15 cellular contexts compared by ENCODE assay signal in genomic region chr9:98329904-98330303, GRCh38.
DNase-seq lines count a peak whose midpoint lies in the region; TF ChIP-seq lines count a peak whose summit lies in the region.
"Had no signal": no experiment of that assay in that cellular context is flagged by ENCODE, and none has a peak within 500 bp of the region (broad histone marks: within the 10 kb centered on the region; RNA-seq: fewer than 3 reads in every experiment).

No MANE protein-coding gene starts in this region.

- H3K4me2 ChIP-seq in SK-N-SH: no peak overlapping the region

- no peaks in the 10 kb centered on the region for H3K9me3 Mint-ChIP-seq in HFFc6
- H3K9me3 Mint-ChIP-seq in glutamatergic neuron (ENCODE audit: unreplicated experiment): peaks cover 3% of the 10 kb centered on the region
- no peaks in the 10 kb centered on the region for H3K9me3 Mint-ChIP-seq in activated CD4-positive, alpha-beta T cell treated with anti-CD3 and anti-CD28 coated beads, Interleukin-2, amount 10 ng/mL, durations not matched to agents 7 days and 5 days
- no peaks in the 10 kb centered on the region for H3K9me3 Mint-ChIP-seq in activated T-helper 1 cell treated with anti-CD3 and anti-CD28 coated beads, Interleukin-12 subunit alpha, Interleukin-12 subunit beta, Interleukin-2, Interleukin-4 antibody, amounts not matched to agents 30 ng/mL and 10 ng/mL and 1 ng/mL, durations not matched to agents 14 hours and 24 hours and 36 hours
- H3K9me3 Mint-ChIP-seq: CD4-positive, alpha-beta T cell had no signal

- peaks cover 3% of the 10 kb centered on the region; the same call in 1 of the 2 replicates for H3K36me3 Mint-ChIP-seq in HFFc6 (ENCODE audit: low read depth)
- H3K36me3 Mint-ChIP-seq in glutamatergic neuron (ENCODE audit: unreplicated experiment): no peaks in the 10 kb centered on the region
- no peaks in the 10 kb centered on the region for H3K36me3 Mint-ChIP-seq in activated CD4-positive, alpha-beta T cell treated with anti-CD3 and anti-CD28 coated beads, Interleukin-2, amount 10 ng/mL, durations not matched to agents 7 days and 5 days (ENCODE audit: low read depth)
- H3K36me3 Mint-ChIP-seq in activated T-helper 1 cell treated with anti-CD3 and anti-CD28 coated beads, Interleukin-12 subunit alpha, Interleukin-12 subunit beta, Interleukin-2, Interleukin-4 antibody, amounts not matched to agents 30 ng/mL and 10 ng/mL and 1 ng/mL, durations not matched to agents 14 hours and 24 hours and 36 hours (ENCODE audit: low read depth): no peaks in the 10 kb centered on the region

- H3K4me3 ChIP-seq in ACC112 (ENCODE audit: low read depth, low read length) (no peak overlapping the region), liver (ENCODE audit: low read depth in 1 of 3, low read length in 3 of 3) (no peak overlapping the region), SK-N-SH (ENCODE audit: low read depth in 2 of 2, low read length in 1 of 2) (no peak overlapping the region)

- H3K4me3 Mint-ChIP-seq in HFFc6 (peak overlapping the region; percentile 1; the same call in 1 of the 2 replicates), glutamatergic neuron (ENCODE audit: unreplicated experiment) (no peak overlapping the region)
- H3K4me3 Mint-ChIP-seq in activated CD4-positive, alpha-beta T cell treated with anti-CD3 and anti-CD28 coated beads, Interleukin-2, amount 10 ng/mL, durations not matched to agents 7 days and 5 days: no peak overlapping the region
- H3K4me3 Mint-ChIP-seq in activated T-helper 1 cell treated with anti-CD3 and anti-CD28 coated beads, Interleukin-12 subunit alpha, Interleukin-12 subunit beta, Interleukin-2, Interleukin-4 antibody, amounts not matched to agents 30 ng/mL and 10 ng/mL and 1 ng/mL, durations not matched to agents 14 hours and 24 hours and 36 hours: no peak overlapping the region
- H3K4me3 Mint-ChIP-seq: B cell; CD4-positive, alpha-beta T cell had no signal

- TF ChIP-seq EP300 in SK-N-SH (IDR thresholded peaks at IDR 0.05; ENCODE audit: borderline replicate concordance in 1 of 2, low read depth in 1 of 2, low read length in 1 of 2): no peak

- H3K4me1 Mint-ChIP-seq in HFFc6 (ENCODE audit: low read depth) (peaks cover 83% of the 10 kb centered on the region), glutamatergic neuron (ENCODE audit: low read depth, unreplicated experiment) (peaks cover 27% of the 10 kb centered on the region)
- H3K4me1 Mint-ChIP-seq in activated CD4-positive, alpha-beta T cell treated with anti-CD3 and anti-CD28 coated beads, Interleukin-2, amount 10 ng/mL, durations not matched to agents 7 days and 5 days: peaks cover 1% of the 10 kb centered on the region
- no peaks in the 10 kb centered on the region for H3K4me1 Mint-ChIP-seq in activated T-helper 1 cell treated with anti-CD3 and anti-CD28 coated beads, Interleukin-12 subunit alpha, Interleukin-12 subunit beta, Interleukin-2, Interleukin-4 antibody, amounts not matched to agents 30 ng/mL and 10 ng/mL and 1 ng/mL, durations not matched to agents 14 hours and 24 hours and 36 hours (ENCODE audit: low read depth)

- H3K36me3 ChIP-seq in ACC112 (ENCODE audit: insufficient read depth, low read length): no peaks in the 10 kb centered on the region
- no peaks in the 10 kb centered on the region for H3K36me3 ChIP-seq in liver (ENCODE audit: control insufficient read depth in 4 of 4, insufficient read depth in 3 of 4, low read depth in 1 of 4, low read length in 3 of 4)
- H3K36me3 ChIP-seq in SK-N-SH (replicated peaks in 1 of 2; ENCODE audit: control insufficient read depth in 1 of 2, insufficient read depth in 2 of 2, low read length in 1 of 2): no peaks in the 10 kb centered on the region

- H3K9me2 ChIP-seq in SK-N-SH: no peaks in the 10 kb centered on the region

- TF ChIP-seq CTCF in HFFc6 (IDR thresholded peaks at IDR 0.05): no peak
- no peak for TF ChIP-seq CTCF in glutamatergic neuron (IDR thresholded peaks at IDR 0.05; ENCODE audit: partially characterized antibody, unreplicated experiment)
- TF ChIP-seq CTCF in liver (IDR thresholded peaks at IDR 0.05; ENCODE audit: low read depth, low read length, missing input control): no peak
- TF ChIP-seq CTCF in SK-N-SH (IDR thresholded peaks at IDR 0.05): no peak

- no peak for TF ChIP-seq RAD21 in liver (IDR thresholded peaks at IDR 0.05)
- TF ChIP-seq RAD21 in SK-N-SH (IDR thresholded peaks at IDR 0.05; ENCODE audit: low read length): no peak

- CTCF ChIA-PET in activated CD4-positive, alpha-beta T cell treated with anti-CD3 and anti-CD28 coated beads, Interleukin-2, amount 10 ng/mL, durations not matched to agents 7 days and 5 days (lab: Charles Lee): no interaction called here
- CTCF ChIA-PET in SK-N-SH (lab: Yijun Ruan, JAX): interaction anchor here (0.9 to 4.7 kb wide), 3 partner anchors 14 to 462 kb away, joined by 3 to 27 read pairs (median 5); no protein-coding TSS in a partner anchor

- POLR2A ChIA-PET in activated CD4-positive, alpha-beta T cell treated with anti-CD3 and anti-CD28 coated beads, Interleukin-2, amount 10 ng/mL, durations not matched to agents 7 days and 5 days (lab: Charles Lee): no interaction called here
- POLR2A ChIA-PET in SK-N-SH (lab: Yijun Ruan, JAX): no interaction called here

- H3K79me2 ChIP-seq in ACC112 (ENCODE audit: control insufficient read depth, insufficient read depth, low read length, unreplicated experiment) (no peaks in the 10 kb centered on the region), SK-N-SH (ENCODE audit: insufficient read depth) (no peaks in the 10 kb centered on the region)

- 30% methylated on average over 4 of the region's 4 CpGs for WGBS in liver
- 27% methylated on average over 4 of the region's 4 CpGs for WGBS in SK-N-SH (ENCODE audit: low lambda C conversion rate)

- peaks cover 5% of the 10 kb centered on the region for H3F3A ChIP-seq in SK-N-SH (replicated peaks; ENCODE audit: insufficient read depth)

- H3K9me3 ChIP-seq in liver (ENCODE audit: control insufficient read depth in 4 of 4, low read length in 3 of 4) (no peaks in the 10 kb centered on the region), SK-N-SH (no peaks in the 10 kb centered on the region)

- intact Hi-C loops in activated T-helper 1 cell treated with anti-CD3 and anti-CD28 coated beads, Interleukin-12 subunit alpha, Interleukin-12 subunit beta, Interleukin-2, Interleukin-4 antibody, amounts not matched to agents 30 ng/mL and 10 ng/mL and 1 ng/mL, durations not matched to agents 14 hours and 24 hours and 36 hours (cut with micrococcal nuclease): no loop called here

- no peaks in the 10 kb centered on the region for H3K27me3 Mint-ChIP-seq in HFFc6 (ENCODE audit: insufficient read depth)
- H3K27me3 Mint-ChIP-seq in glutamatergic neuron (ENCODE audit: unreplicated experiment): peaks cover 5% of the 10 kb centered on the region
- peaks cover 10% of the 10 kb centered on the region for H3K27me3 Mint-ChIP-seq in activated CD4-positive, alpha-beta T cell treated with anti-CD3 and anti-CD28 coated beads, Interleukin-2, amount 10 ng/mL, durations not matched to agents 7 days and 5 days
- H3K27me3 Mint-ChIP-seq in activated T-helper 1 cell treated with anti-CD3 and anti-CD28 coated beads, Interleukin-12 subunit alpha, Interleukin-12 subunit beta, Interleukin-2, Interleukin-4 antibody, amounts not matched to agents 30 ng/mL and 10 ng/mL and 1 ng/mL, durations not matched to agents 14 hours and 24 hours and 36 hours (ENCODE audit: insufficient read depth): peaks cover 7% of the 10 kb centered on the region

- H3K27ac Mint-ChIP-seq in HFFc6 (peak overlapping the region; percentile 85), glutamatergic neuron (ENCODE audit: unreplicated experiment) (peak overlapping the region; percentile 11)
- no peak overlapping the region for H3K27ac Mint-ChIP-seq in activated CD4-positive, alpha-beta T cell treated with anti-CD3 and anti-CD28 coated beads, Interleukin-2, amount 10 ng/mL, durations not matched to agents 7 days and 5 days
- no peak overlapping the region for H3K27ac Mint-ChIP-seq in activated T-helper 1 cell treated with anti-CD3 and anti-CD28 coated beads, Interleukin-12 subunit alpha, Interleukin-12 subunit beta, Interleukin-2, Interleukin-4 antibody, amounts not matched to agents 30 ng/mL and 10 ng/mL and 1 ng/mL, durations not matched to agents 14 hours and 24 hours and 36 hours
- H3K27ac Mint-ChIP-seq: B cell; CD4-positive, alpha-beta T cell had no signal

- H4K20me1 ChIP-seq in SK-N-SH (ENCODE audit: insufficient read depth): no peaks in the 10 kb centered on the region

- H3K27ac ChIP-seq in ACC112 (ENCODE audit: low read depth, low read length): peak overlapping the region; percentile 81; the same call in 1 of the 2 replicates
- H3K27ac ChIP-seq in liver (ENCODE audit: low read depth in 1 of 2, low read length in 2 of 2): no peak overlapping the region
- no peak overlapping the region for H3K27ac ChIP-seq in SK-N-SH (ENCODE audit: low read depth in 2 of 2, low read length in 1 of 2)

- H3K27me3 ChIP-seq in ACC112 (ENCODE audit: insufficient read depth, low read length) (no peaks in the 10 kb centered on the region), liver (ENCODE audit: control insufficient read depth in 4 of 4, insufficient read depth in 4 of 4, low read length in 3 of 4) (no peaks in the 10 kb centered on the region), SK-N-SH (ENCODE audit: insufficient read depth) (no peaks in the 10 kb centered on the region)

- H3K4me1 ChIP-seq in ACC112 (ENCODE audit: control insufficient read depth, insufficient read depth, low read length, unreplicated experiment) (peaks cover 37% of the 10 kb centered on the region), liver (ENCODE audit: control insufficient read depth in 4 of 4, insufficient read depth in 4 of 4, low read length in 3 of 4) (no peaks in the 10 kb centered on the region), SK-N-SH (ENCODE audit: control insufficient read depth in 1 of 2, insufficient read depth in 2 of 2, low read depth in 1 of 2, low read length in 1 of 2) (peaks cover under 1 to 20% of the 10 kb centered on the region in 2 experiments; a peak in 3 of 4 replicates)

- H3K9ac ChIP-seq in liver (ENCODE audit: low read depth in 1 of 2, low read length in 2 of 2) (no peak overlapping the region), SK-N-SH (no peak overlapping the region)

- H2AFZ ChIP-seq in ACC112 (ENCODE audit: low read length, unreplicated experiment) (no peak overlapping the region), SK-N-SH (ENCODE audit: low read depth) (no peak overlapping the region)

- no peak for DNase-seq in HFFc6
- no peak for DNase-seq in glutamatergic neuron
- no peak for DNase-seq in activated CD4-positive, alpha-beta T cell treated with anti-CD3 and anti-CD28 coated beads, Interleukin-2, amount 10 ng/mL, durations not matched to agents 7 days and 5 days
- DNase-seq in activated T-helper 1 cell treated with anti-CD3 and anti-CD28 coated beads, Interleukin-12 subunit alpha, Interleukin-12 subunit beta, Interleukin-2, Interleukin-4 antibody, amounts not matched to agents 30 ng/mL and 10 ng/mL and 1 ng/mL, durations not matched to agents 14 hours and 24 hours and 36 hours (ENCODE audit: low spot score): no peak
- DNase-seq in SK-N-SH: no peak
- DNase-seq in T-helper 1 cell: no peak
- DNase-seq: C1 segment of cervical spinal cord; Calu3; CD4-positive, alpha-beta T cell; DMS 273 treated with DMSO at 0.1 percent for 48 hours; DMS79 treated with DMSO at 0.1 percent for 48 hours; EL had no signal

Comparison
In these comparisons a context has a peak if more than half of its experiments do, and no peak if none do; other contexts are left out.
1. H3K27ac Mint-ChIP-seq: peak in HFFc6 (single experiment) and glutamatergic neuron (single experiment); none in activated CD4-positive, alpha-beta T cell treated with anti-CD3 and anti-CD28 coated beads, Interleukin-2, amount 10 ng/mL, durations not matched to agents 7 days and 5 days (single experiment) and activated T-helper 1 cell treated with anti-CD3 and anti-CD28 coated beads, Interleukin-12 subunit alpha, Interleukin-12 subunit beta, Interleukin-2, Interleukin-4 antibody, amounts not matched to agents 30 ng/mL and 10 ng/mL and 1 ng/mL, durations not matched to agents 14 hours and 24 hours and 36 hours (single experiment).